ENCODE assay signal across 10 cellular contexts in the genomic region with DNA sequence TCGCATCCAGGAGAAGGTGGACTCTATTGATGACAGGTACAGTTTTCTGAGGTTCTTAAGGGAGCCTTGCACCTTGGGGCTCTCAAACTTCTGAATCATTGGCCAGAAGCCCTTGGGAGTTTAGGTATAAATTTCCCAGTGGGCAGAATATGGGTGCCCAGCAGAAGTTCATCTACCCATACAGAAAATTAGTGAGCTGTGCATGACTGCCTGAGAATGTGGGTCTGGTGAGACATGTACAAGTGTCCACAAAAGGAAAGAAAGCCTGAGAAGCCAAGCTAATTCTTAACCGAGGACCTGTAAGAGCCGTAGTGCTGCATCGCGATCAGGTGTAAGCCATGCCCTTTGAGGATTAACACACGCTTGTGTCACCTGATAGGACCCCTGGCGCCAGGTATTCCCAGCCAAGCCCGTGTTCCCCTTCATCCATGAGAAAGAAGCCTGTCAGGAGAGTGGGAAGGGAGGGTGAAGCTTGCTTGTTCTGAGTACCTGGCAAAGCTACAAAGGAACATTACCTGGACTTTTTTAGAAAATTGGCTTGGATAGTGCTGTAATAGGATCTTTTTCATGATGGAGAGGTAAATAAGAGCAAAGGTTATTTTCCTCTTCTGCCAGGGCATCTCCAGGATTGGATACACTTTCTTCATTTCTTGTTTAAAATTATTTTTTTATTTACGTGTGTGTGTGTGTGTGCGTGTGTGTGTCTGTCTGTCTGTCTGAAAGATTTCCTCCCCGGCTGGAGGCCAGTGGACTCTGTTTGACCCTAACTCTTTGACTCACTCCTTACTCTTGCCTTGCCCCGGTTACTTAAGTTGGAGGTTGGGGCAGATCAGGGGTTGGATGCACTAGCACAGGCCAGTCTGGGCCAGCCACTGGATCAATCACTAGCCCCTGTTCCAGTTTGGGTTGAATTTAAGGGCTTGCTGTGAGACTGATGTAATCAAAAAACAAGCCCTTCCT.
A peak's percentile ranks its signal among the peaks of the same experiment; 100 is the strongest.
DNase-seq lines count a peak whose midpoint lies in the region; ATAC-seq and TF ChIP-seq lines count a peak whose summit lies in the region.
"Had no signal": no experiment of that assay in that cellular context is flagged by ENCODE, and none has a peak within 500 bp of the region (broad histone marks: within the 10 kb centered on the region; RNA-seq: fewer than 3 reads in every experiment).

No MANE protein-coding gene starts in this region.

- H3K27me3 ChIP-seq in CD4-positive, alpha-beta memory T cell (ENCODE audit: insufficient read depth, low read length) = no peaks in the 10 kb centered on the region
- H3K27me3 ChIP-seq in Peyer's patch (no peaks in the 10 kb centered on the region), esophagus squamous epithelium (no peaks in the 10 kb centered on the region), parathyroid adenoma (ENCODE audit: control insufficient read depth, insufficient read depth, low read length) (no peaks in the 10 kb centered on the region)

- no peaks in the 10 kb centered on the region for H3K9me3 Mint-ChIP-seq in CD4-positive, alpha-beta memory T cell
- H3K9me3 Mint-ChIP-seq: central memory CD8-positive, alpha-beta T cell; IgD-negative memory B cell had no signal

- H3K27me3 Mint-ChIP-seq in CD4-positive, alpha-beta memory T cell = no peaks in the 10 kb centered on the region
- H3K27me3 Mint-ChIP-seq: central memory CD8-positive, alpha-beta T cell; IgD-negative memory B cell had no signal

- peaks cover 63 to 88% of the 10 kb centered on the region in 2 donors for H3K36me3 Mint-ChIP-seq in CD4-positive, alpha-beta memory T cell

- WGBS in esophagus squamous epithelium, 2 donors = 74 to 88% methylated on average over 10 of the region's 12 CpGs

- H3K27ac ChIP-seq in CD4-positive, alpha-beta memory T cell (ENCODE audit: low read depth, low read length) = no peak overlapping the region
- H3K27ac ChIP-seq in Peyer's patch (peak overlapping the region; percentile 12 to 71 (median 52)), esophagus squamous epithelium (peak overlapping the region in 3 of 4 donors; percentile 69 to 85 (median 71)), parathyroid adenoma (peak overlapping the region; percentile 80)

- no peak overlapping the region for H3K4me3 Mint-ChIP-seq in CD4-positive, alpha-beta memory T cell
- H3K4me3 Mint-ChIP-seq: central memory CD8-positive, alpha-beta T cell had no signal

- H3K79me2 ChIP-seq in parathyroid adenoma = peaks cover 26% of the 10 kb centered on the region

- peaks cover 17 to 35% (median 25%) of the 10 kb centered on the region in 4 donors for H3K4me1 Mint-ChIP-seq in CD4-positive, alpha-beta memory T cell

- no peak for ATAC-seq in GM21447 (IDR thresholded peaks at IDR 0.05; ENCODE audit: unreplicated experiment)

- H2AFZ ChIP-seq in parathyroid adenoma = no peak overlapping the region

- CTCF ChIA-PET in CD4-positive, alpha-beta memory T cell (lab: Charles Lee; ENCODE audit: partially characterized antibody) = interaction anchor here (1.1 to 2.0 kb wide), 4 partner anchors 23 to 109 kb away, joined by 3 to 11 read pairs (median 4); no protein-coding TSS in a partner anchor

- no peak overlapping the region for H3K4me3 ChIP-seq in CD4-positive, alpha-beta memory T cell (ENCODE audit: low read length in 2 of 2)
- H3K4me3 ChIP-seq in Peyer's patch (no peak overlapping the region), esophagus squamous epithelium (no peak overlapping the region), parathyroid adenoma (ENCODE audit: low read depth, low read length) (no peak overlapping the region)

- no peak overlapping the region for H3K4me2 ChIP-seq in parathyroid adenoma (ENCODE audit: low read length)

- TF ChIP-seq CTCF in Peyer's patch (IDR thresholded peaks at IDR 0.05) (no peak), esophagus squamous epithelium (IDR thresholded peaks at IDR 0.05) (no peak), parathyroid adenoma (IDR thresholded peaks at IDR 0.05) (no peak)

- H3K36me3 ChIP-seq in CD4-positive, alpha-beta memory T cell (ENCODE audit: insufficient read depth, low read length) = peaks cover 62% of the 10 kb centered on the region
- H3K36me3 ChIP-seq in Peyer's patch (peaks cover 0 to 73% (median 0%) of the 10 kb centered on the region in 3 donors), esophagus squamous epithelium (peaks cover 35 to 98% (median 38%) of the 10 kb centered on the region in 3 donors), parathyroid adenoma (ENCODE audit: control insufficient read depth, insufficient read depth, low read length) (no peaks in the 10 kb centered on the region)

- POLR2A ChIA-PET in CD4-positive, alpha-beta memory T cell (lab: Charles Lee; ENCODE audit: partially characterized antibody) = interaction anchor here (2.8 kb wide), 1 partner anchor 74 kb away, joined by 12 read pairs; no protein-coding TSS in a partner anchor

- DNase-seq in CD4-positive, alpha-beta memory T cell = no peak
- DNase-seq in Peyer's patch (no peak), esophagus squamous epithelium (lab: John Stamatoyannopoulos, UW) (no peak), NCI-H1092 (lab: John Stamatoyannopoulos, UW) (no peak), UCSD-AML1 (lab: John Stamatoyannopoulos, UW; ENCODE audit: unreplicated experiment) (no peak)
- no peak for DNase-seq in activated CD4-positive, CD25-positive, alpha-beta regulatory T cell (lab: John Stamatoyannopoulos, UW)

- H3K9ac ChIP-seq in parathyroid adenoma = no peak overlapping the region

- H3K27ac Mint-ChIP-seq in CD4-positive, alpha-beta memory T cell = peak overlapping the region in 6 of 7 donors; percentile 13 to 88 (median 71)

- TF ChIP-seq POLR2A in Peyer's patch (IDR thresholded peaks at IDR 0.05) = no peak
- no peak for TF ChIP-seq POLR2A in esophagus squamous epithelium (IDR thresholded peaks at IDR 0.05)

- H3K4me1 ChIP-seq in CD4-positive, alpha-beta memory T cell (ENCODE audit: insufficient read depth, low read length) = peaks cover 14% of the 10 kb centered on the region
- H3K4me1 ChIP-seq in Peyer's patch (peaks cover 0 to 7% (median 5%) of the 10 kb centered on the region in 4 donors), esophagus squamous epithelium (peaks cover 0 to 57% (median 15%) of the 10 kb centered on the region in 3 donors), parathyroid adenoma (peaks cover 41% of the 10 kb centered on the region)

- intact Hi-C loops in CD4-positive, alpha-beta memory T cell (cut with micrococcal nuclease) = loop anchor here (5.0 kb wide), 1 partner anchor 76 kb away; no protein-coding TSS in a partner anchor
- intact Hi-C loops in esophagus squamous epithelium (cut with DNase I) = no loop called here

- no peaks in the 10 kb centered on the region for H3K9me3 ChIP-seq in CD4-positive, alpha-beta memory T cell (ENCODE audit: control insufficient read depth in 1 of 2, low read length in 2 of 2)
- H3K9me3 ChIP-seq in Peyer's patch (no peaks in the 10 kb centered on the region), esophagus squamous epithelium (no peaks in the 10 kb centered on the region), parathyroid adenoma (ENCODE audit: control insufficient read depth, low read length) (no peaks in the 10 kb centered on the region)
